25 cellular contexts compared by ENCODE assay signal in the genomic region with DNA sequence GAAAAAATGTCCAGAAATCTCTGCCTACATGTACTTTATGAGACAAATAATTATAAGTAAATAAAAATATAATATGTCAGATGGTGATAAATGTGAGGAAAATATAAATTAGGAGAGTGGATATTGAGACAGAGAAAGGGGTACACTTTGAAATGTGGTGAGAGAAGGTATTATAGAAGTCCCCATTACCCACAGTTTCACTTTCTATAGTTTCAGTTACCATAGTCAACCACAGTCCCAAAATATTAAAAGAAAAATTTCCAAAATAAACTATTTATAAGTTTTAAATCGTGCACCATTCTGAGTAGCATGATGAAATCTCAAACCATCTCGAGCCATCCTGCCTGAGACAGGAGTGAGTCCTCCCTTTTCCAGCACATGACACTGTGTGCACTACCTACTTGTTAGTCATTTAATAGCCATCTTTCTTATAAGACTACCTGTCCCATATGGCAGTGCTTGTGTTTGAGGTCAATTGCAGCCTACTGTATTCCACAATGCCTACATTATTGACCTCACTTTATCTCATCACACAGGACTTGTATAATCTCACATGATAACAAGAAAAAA.
A peak's percentile ranks its signal among the peaks of the same experiment; 100 is the strongest.
DNase-seq lines count a peak whose midpoint lies in the region; ATAC-seq, FAIRE-seq and TF ChIP-seq lines count a peak whose summit lies in the region.
"Had no signal": no experiment of that assay in that cellular context is flagged by ENCODE, and none has a peak within 500 bp of the region (broad histone marks: within the 10 kb centered on the region; RNA-seq: fewer than 3 reads in every experiment).

No MANE protein-coding gene starts in this region.

- H3K4me3 ChIP-seq in OCI-LY3 (ENCODE audit: low read length): no peak overlapping the region
- H3K4me3 ChIP-seq: body of pancreas, GM23338, left lung, SK-N-MC, thyroid gland had no signal

- H3K79me2 ChIP-seq in OCI-LY3 (ENCODE audit: low read length): no peaks in the 10 kb centered on the region

- no peak overlapping the region for H3K27ac ChIP-seq in OCI-LY3 (ENCODE audit: low read length)
- H3K27ac ChIP-seq: body of pancreas, epithelial cell of prostate, left lung, RWPE1, SK-N-MC, thyroid gland had no signal

- peak overlapping the region; percentile 29 for H3K4me2 ChIP-seq in OCI-LY3 (ENCODE audit: low read length)
- H3K4me2 ChIP-seq: GM23338 had no signal

- no peaks in the 10 kb centered on the region for H3K27me3 ChIP-seq in OCI-LY3 (ENCODE audit: low read depth, low read length)
- H3K27me3 ChIP-seq: body of pancreas, left lung, thyroid gland had no signal

- no peaks in the 10 kb centered on the region; the same call in 1 of the 2 replicates for H3K9me3 ChIP-seq in OCI-LY3 (ENCODE audit: insufficient read depth, low read length)
- H3K9me3 ChIP-seq: body of pancreas, left lung, thyroid gland had no signal

- no peak overlapping the region for H2AFZ ChIP-seq in OCI-LY3 (ENCODE audit: low read depth, low read length)

- peaks cover 28% of the 10 kb centered on the region for H3K4me1 ChIP-seq in OCI-LY3 (ENCODE audit: low read length)
- H3K4me1 ChIP-seq: body of pancreas, left lung, thyroid gland had no signal

- DNase-seq in NCI-H1417 treated with DMSO at 0.1 percent for 48 hours (lab: John Stamatoyannopoulos, UW) (no peak), T-helper 1 cell (no peak), RCC 7860 (ENCODE audit: low spot score) (no peak)
- DNase-seq: activated CD4-positive, alpha-beta memory T cell treated with anti-CD3 and anti-CD28 coated beads for 36 hours; activated naive CD8-positive, alpha-beta T cell treated with anti-CD3 and anti-CD28 coated beads, Interleukin-2, amount 50 U/mL, for 24 hours; body of pancreas; foreskin fibroblast; left lung; natural killer cell; NCI-H1436; NCI-H510A treated with DMSO at 0.1 percent for 48 hours; retina; stimulated activated CD4-positive, alpha-beta T cell treated with anti-CD3 and anti-CD28 coated beads, Interleukin-4, amount 100 ng/mL, for 4 hours; thyroid gland had no signal

- H4K20me1 ChIP-seq in OCI-LY3 (ENCODE audit: insufficient read depth, low read length): no peaks in the 10 kb centered on the region

- no peak for TF ChIP-seq CTCF in OCI-LY3 (IDR thresholded peaks at IDR 0.05; ENCODE audit: low read depth, low read length)

- ATAC-seq in GM18517 (IDR thresholded peaks at IDR 0.05; ENCODE audit: unreplicated experiment) (peak; percentile 65), GM21390 (IDR thresholded peaks at IDR 0.05; ENCODE audit: unreplicated experiment) (peak; percentile 62), HG02938 (IDR thresholded peaks at IDR 0.05; ENCODE audit: unreplicated experiment) (peak; percentile 55), HG02870 (IDR thresholded peaks at IDR 0.05; ENCODE audit: unreplicated experiment) (no peak)
- ATAC-seq: activated naive CD8-positive, alpha-beta T cell treated with anti-CD3 and anti-CD28 coated beads, Interleukin-2, amount 50 U/mL, for 24 hours; body of pancreas; GM23338; left lung; natural killer cell; WTC11 had no signal

- no peak overlapping the region for H3K9ac ChIP-seq in OCI-LY3 (ENCODE audit: low read length)

- no peak for FAIRE-seq in RCC 7860 (lab: Jason Lieb, UNC)
- FAIRE-seq: D721Med had no signal

- no peaks in the 10 kb centered on the region for H3K36me3 ChIP-seq in OCI-LY3 (replicated peaks; ENCODE audit: low read depth, low read length)
- H3K36me3 ChIP-seq: left lung, thyroid gland had no signal
